ENCODE assay signal across 2 cellular contexts in genomic region chr21:21247441-21247840, GRCh38.
TF ChIP-seq lines count a peak whose summit lies in the region.

No MANE protein-coding gene starts in this region.

TF ChIP-seq in SK-N-SH treated with all-trans-retinoic acid at 6 μM for 48 hours, 23 proteins besides CTCF, POLR2A, EP300 and RAD21 (continued from another document):
- TF ChIP-seq PATZ1 (CRISPR knock-in tag; IDR thresholded peaks at IDR 0.05; ENCODE audit: borderline replicate concordance) (no peak), POU6F1 (CRISPR knock-in tag; IDR thresholded peaks at IDR 0.05; ENCODE audit: borderline replicate concordance, low read depth) (no peak)

TF ChIP-seq in SK-N-SH, 30 proteins besides CTCF, POLR2A, EP300 and RAD21 (continued from another document):
- TF ChIP-seq ZBTB33 (IDR thresholded peaks at IDR 0.05; ENCODE audit: borderline replicate concordance, low read depth): no peak
- TF ChIP-seq FOSL2 (IDR thresholded peaks at IDR 0.05; ENCODE audit: borderline replicate concordance, low read depth): no peak
- no peak for TF ChIP-seq PBX3 (IDR thresholded peaks at IDR 0.05)
- TF ChIP-seq JUND (IDR thresholded peaks at IDR 0.05): no peak
- TF ChIP-seq NRF1 (IDR thresholded peaks at IDR 0.05; ENCODE audit: low read depth, low read length): no peak
- TF ChIP-seq RCOR1 (IDR thresholded peaks at IDR 0.05; ENCODE audit: low read length): no peak
- TF ChIP-seq RFX5 (IDR thresholded peaks at IDR 0.05; ENCODE audit: low read length): no peak
- no peak for TF ChIP-seq GABPA (IDR thresholded peaks at IDR 0.05; ENCODE audit: low read depth)
- TF ChIP-seq TEAD4 (IDR thresholded peaks at IDR 0.05; ENCODE audit: borderline replicate concordance, insufficient read depth): no peak
